ENCODE assay signal across 22 cellular contexts in genomic region chr21:28464095-28464494, GRCh38.
DNase-seq lines count a peak whose midpoint lies in the region; FAIRE-seq and TF ChIP-seq lines count a peak whose summit lies in the region.
"Had no signal": no experiment of that assay in that cellular context is flagged by ENCODE, and none has a peak within 500 bp of the region (broad histone marks: within the 10 kb centered on the region; RNA-seq: fewer than 3 reads in every experiment).

No MANE protein-coding gene starts in this region.

- no peaks in the 10 kb centered on the region for H3K27me3 ChIP-seq in SK-N-SH (ENCODE audit: insufficient read depth)
- no peaks in the 10 kb centered on the region for H3K27me3 ChIP-seq in osteoblast (ENCODE audit: insufficient read depth, low read length)
- H3K27me3 ChIP-seq: BE2C had no signal

- no peak overlapping the region for H3K4me2 ChIP-seq in SK-N-SH
- no peak overlapping the region for H3K4me2 ChIP-seq in osteoblast (ENCODE audit: insufficient read depth, low read length)

- H3K4me3 ChIP-seq in AG10803 (ENCODE audit: low read length) (no peak overlapping the region), SK-N-SH (ENCODE audit: low read depth in 2 of 2, low read length in 1 of 2) (no peak overlapping the region), osteoblast (ENCODE audit: insufficient read depth, low read length) (no peak overlapping the region)
- H3K4me3 ChIP-seq: HAP-1, K562 had no signal

- CTCF ChIA-PET in SK-N-SH (lab: Yijun Ruan, JAX) (no interaction called here), HEK293T (lab: Yijun Ruan, JAX) (no interaction called here)

- H3K9me3 ChIP-seq in SK-N-SH (no peaks in the 10 kb centered on the region; the same call in 1 of the 2 replicates), osteoblast (ENCODE audit: low read depth, low read length) (no peaks in the 10 kb centered on the region)
- H3K9me3 ChIP-seq: BE2C, HAP-1 had no signal

- TF ChIP-seq RAD21 in SK-N-SH (IDR thresholded peaks at IDR 0.05; ENCODE audit: low read length): no peak

- peak overlapping the region; percentile 48 to 80; a peak in 2 of 4 replicates for H3K27ac ChIP-seq in SK-N-SH (ENCODE audit: low read depth in 2 of 2, low read length in 1 of 2)
- no peak overlapping the region for H3K27ac ChIP-seq in osteoblast (ENCODE audit: low read depth, low read length)
- H3K27ac ChIP-seq: HL-60 had no signal

- H3K79me2 ChIP-seq in SK-N-SH (ENCODE audit: insufficient read depth) (no peaks in the 10 kb centered on the region), osteoblast (ENCODE audit: insufficient read depth, low read length) (no peaks in the 10 kb centered on the region)

- H3K9ac ChIP-seq in SK-N-SH: no peak overlapping the region

- peak; percentile 41 to 53; a peak in 2 of 4 replicates for TF ChIP-seq EP300 in SK-N-SH (IDR thresholded peaks at IDR 0.05; ENCODE audit: borderline replicate concordance in 1 of 2, low read depth in 1 of 2, low read length in 1 of 2)

- DNase-seq in AG10803 (ENCODE audit: low read depth): peak; percentile 81
- DNase-seq in SK-N-SH: no peak
- no peak for DNase-seq in osteoblast (ENCODE audit: insufficient read length, low spot score, missing footprints)
- no peak for DNase-seq in NCI-H1105 treated with DMSO at 0.1 percent for 48 hours (lab: John Stamatoyannopoulos, UW)
- DNase-seq in HEK293T (ENCODE audit: extremely low spot score): no peak
- DNase-seq in GM20000 (ENCODE audit: low spot score): no peak
- DNase-seq: 8988T; BE2C; C1 segment of cervical spinal cord; CD4-positive, CD25-positive, alpha-beta regulatory T cell; CD8-positive, alpha-beta memory T cell; COR-L47; DMS 273 treated with DMSO at 0.1 percent for 48 hours; DMS53; DND-41; EL had no signal

- H3K36me3 ChIP-seq in SK-N-SH (replicated peaks in 1 of 2; ENCODE audit: control insufficient read depth in 1 of 2, insufficient read depth in 2 of 2, low read length in 1 of 2) (peaks cover 0 to 4% of the 10 kb centered on the region in 2 experiments), osteoblast (ENCODE audit: insufficient read depth, low read length) (no peaks in the 10 kb centered on the region)
- H3K36me3 ChIP-seq: BE2C, HAP-1 had no signal

- H3K9me2 ChIP-seq in SK-N-SH: no peaks in the 10 kb centered on the region

- POLR2A ChIA-PET in SK-N-SH (lab: Yijun Ruan, JAX) (no interaction called here), HEK293T (lab: Yijun Ruan, JAX) (no interaction called here)

- no peaks in the 10 kb centered on the region; a peak in 1 of 4 replicates for H3K4me1 ChIP-seq in SK-N-SH (ENCODE audit: control insufficient read depth in 1 of 2, insufficient read depth in 2 of 2, low read depth in 1 of 2, low read length in 1 of 2)
- no peaks in the 10 kb centered on the region for H3K4me1 ChIP-seq in osteoblast (ENCODE audit: insufficient read depth, low read length)
- H3K4me1 ChIP-seq: HAP-1 had no signal

- H2AFZ ChIP-seq in SK-N-SH (ENCODE audit: low read depth): peak overlapping the region; percentile 36; the same call in 1 of the 2 replicates
- H2AFZ ChIP-seq in osteoblast (ENCODE audit: low read length): peak overlapping the region; percentile 20

- no peaks in the 10 kb centered on the region for H4K20me1 ChIP-seq in SK-N-SH (ENCODE audit: insufficient read depth)
- no peaks in the 10 kb centered on the region for H4K20me1 ChIP-seq in osteoblast (ENCODE audit: insufficient read depth, low read length)

- H3F3A ChIP-seq in SK-N-SH (replicated peaks; ENCODE audit: insufficient read depth): no peaks in the 10 kb centered on the region

- peak; percentile 98 for FAIRE-seq in endometrium (lab: Jason Lieb, UNC)
- FAIRE-seq: GM12891, GM19239, K562 had no signal

- TF ChIP-seq CTCF in AG10803 (conservative IDR thresholded peaks at IDR 0.05; ENCODE audit: low read length): no peak
- no peak for TF ChIP-seq CTCF in SK-N-SH (IDR thresholded peaks at IDR 0.05)
- TF ChIP-seq CTCF in osteoblast (IDR thresholded peaks at IDR 0.05; ENCODE audit: extremely low read depth, low read depth, low read length): no peak
- TF ChIP-seq CTCF in GM20000 (IDR thresholded peaks at IDR 0.05; ENCODE audit: extremely low read depth, missing control alignments): no peak

TF ChIP-seq in SK-N-SH, 30 proteins besides CTCF, POLR2A, EP300 and RAD21:
- TF ChIP-seq TCF12 (IDR thresholded peaks at IDR 0.05) (peak; percentile 74), JUND (IDR thresholded peaks at IDR 0.05) (peak; percentile 10; the same call in 1 of the 2 replicates), TEAD4 (IDR thresholded peaks at IDR 0.05; ENCODE audit: borderline replicate concordance, insufficient read depth) (no peak), POLR2AphosphoS5 (IDR thresholded peaks at IDR 0.05; ENCODE audit: low read depth, low read length) (peak; percentile 15; the same call in 1 of the 2 replicates)
- TF ChIP-seq, protein P1, sequence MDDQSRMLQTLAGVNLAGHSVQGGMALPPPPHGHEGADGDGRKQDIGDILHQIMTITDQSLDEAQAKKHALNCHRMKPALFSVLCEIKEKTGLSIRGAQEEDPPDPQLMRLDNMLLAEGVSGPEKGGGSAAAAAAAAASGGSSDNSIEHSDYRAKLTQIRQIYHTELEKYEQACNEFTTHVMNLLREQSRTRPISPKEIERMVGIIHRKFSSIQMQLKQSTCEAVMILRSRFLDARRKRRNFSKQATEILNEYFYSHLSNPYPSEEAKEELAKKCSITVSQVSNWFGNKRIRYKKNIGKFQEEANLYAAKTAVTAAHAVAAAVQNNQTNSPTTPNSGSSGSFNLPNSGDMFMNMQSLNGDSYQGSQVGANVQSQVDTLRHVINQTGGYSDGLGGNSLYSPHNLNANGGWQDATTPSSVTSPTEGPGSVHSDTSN (IDR thresholded peaks at IDR 0.05): peak; percentile 51; the same call in 1 of the 2 replicates

TF ChIP-seq in HEK293T, 16 proteins besides CTCF, POLR2A, EP300 and RAD21:
- TF ChIP-seq FOXM1 (IDR thresholded peaks at IDR 0.05; ENCODE audit: borderline replicate concordance): no peak
- TF ChIP-seq SUZ12 (IDR thresholded peaks at IDR 0.05): no peak
- no peak for TF ChIP-seq ZNF384 (IDR thresholded peaks at IDR 0.05)
- TF ChIP-seq BHLHE40 (IDR thresholded peaks at IDR 0.05; ENCODE audit: borderline replicate concordance): no peak
- no peak for TF ChIP-seq CTBP1 (IDR thresholded peaks at IDR 0.05; ENCODE audit: borderline replicate concordance)
- TF ChIP-seq, protein P2, sequence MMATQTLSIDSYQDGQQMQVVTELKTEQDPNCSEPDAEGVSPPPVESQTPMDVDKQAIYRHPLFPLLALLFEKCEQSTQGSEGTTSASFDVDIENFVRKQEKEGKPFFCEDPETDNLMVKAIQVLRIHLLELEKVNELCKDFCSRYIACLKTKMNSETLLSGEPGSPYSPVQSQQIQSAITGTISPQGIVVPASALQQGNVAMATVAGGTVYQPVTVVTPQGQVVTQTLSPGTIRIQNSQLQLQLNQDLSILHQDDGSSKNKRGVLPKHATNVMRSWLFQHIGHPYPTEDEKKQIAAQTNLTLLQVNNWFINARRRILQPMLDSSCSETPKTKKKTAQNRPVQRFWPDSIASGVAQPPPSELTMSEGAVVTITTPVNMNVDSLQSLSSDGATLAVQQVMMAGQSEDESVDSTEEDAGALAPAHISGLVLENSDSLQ (IDR thresholded peaks at IDR 0.05): no peak
- no peak for TF ChIP-seq NFRKB (IDR thresholded peaks at IDR 0.05)
- no peak for TF ChIP-seq ARNT (IDR thresholded peaks at IDR 0.05)
- no peak for TF ChIP-seq FOXA1 (IDR thresholded peaks at IDR 0.05)
- no peak for TF ChIP-seq HDGF (IDR thresholded peaks at IDR 0.05; ENCODE audit: borderline replicate concordance)
- TF ChIP-seq TARDBP (IDR thresholded peaks at IDR 0.05): no peak
- TF ChIP-seq LEF1 (IDR thresholded peaks at IDR 0.05; ENCODE audit: borderline replicate concordance): no peak
- TF ChIP-seq FOXK2 (IDR thresholded peaks at IDR 0.05): no peak
- TF ChIP-seq SP1 (IDR thresholded peaks at IDR 0.05): no peak
- TF ChIP-seq ELF4 (IDR thresholded peaks at IDR 0.05): no peak
- TF ChIP-seq L3MBTL2 (conservative IDR thresholded peaks at IDR 0.05): no peak
